10 cellular contexts compared by ENCODE assay signal in genomic region chr17:42310281-42311156, GRCh38. TPM values are rescaled to one million over a fixed set of nuclear protein-coding genes. Genes with fewer than 3 reads are reported as not detected.
DNase-seq lines count a peak whose midpoint lies in the region; FAIRE-seq and TF ChIP-seq lines count a peak whose summit lies in the region.
"Had no signal": no experiment of that assay in that cellular context is flagged by ENCODE, and none has a peak within 500 bp of the region (broad histone marks: within the 10 kb centered on the region; RNA-seq: fewer than 3 reads in every experiment).

No MANE protein-coding gene starts in this region.

- H3K9me3 ChIP-seq in muscle layer of colon (ENCODE audit: low read length) = no peaks in the 10 kb centered on the region
- no peaks in the 10 kb centered on the region for H3K9me3 ChIP-seq in vagina
- no peaks in the 10 kb centered on the region for H3K9me3 ChIP-seq in small intestine (ENCODE audit: control insufficient read depth, low read depth)
- no peaks in the 10 kb centered on the region for H3K9me3 ChIP-seq in MM.1S (replicated peaks; ENCODE audit: insufficient read depth, low read length)
- H3K9me3 ChIP-seq: SJSA1 had no signal

- no peaks in the 10 kb centered on the region for H3K9me2 ChIP-seq in MM.1S (replicated peaks; ENCODE audit: insufficient read depth, low read length)

- no peak overlapping the region for H2AFZ ChIP-seq in MM.1S (ENCODE audit: low read length)

- H3K27me3 ChIP-seq in muscle layer of colon (ENCODE audit: control insufficient read depth in 1 of 2, insufficient read depth in 2 of 2, low read length in 2 of 2) (no peaks in the 10 kb centered on the region), vagina (no peaks in the 10 kb centered on the region), small intestine (ENCODE audit: control insufficient read depth in 2 of 2, insufficient read depth in 2 of 2, low read length in 2 of 2) (no peaks in the 10 kb centered on the region), MM.1S (replicated peaks; ENCODE audit: insufficient read depth, low read length) (no peaks in the 10 kb centered on the region)
- H3K27me3 ChIP-seq: SJSA1 had no signal

- H3K4me3 ChIP-seq in astrocyte of the cerebellum (ENCODE audit: low read depth, low read length) = no peak overlapping the region
- H3K4me3 ChIP-seq in muscle layer of colon (ENCODE audit: low read depth in 1 of 2, low read length in 2 of 2) = peak overlapping the region in 1 of 2 donors; percentile 13
- no peak overlapping the region for H3K4me3 ChIP-seq in vagina
- no peak overlapping the region for H3K4me3 ChIP-seq in small intestine (ENCODE audit: low read depth in 1 of 2, low read length in 2 of 2)
- H3K4me3 ChIP-seq in MM.1S (ENCODE audit: low read length) = no peak overlapping the region
- H3K4me3 ChIP-seq: SJSA1 had no signal

- no peaks in the 10 kb centered on the region for H3K79me2 ChIP-seq in MM.1S (ENCODE audit: low read length)

- H3K27ac ChIP-seq in muscle layer of colon (ENCODE audit: low read depth, low read length) (peak overlapping the region; percentile 92), vagina (peak overlapping the region; percentile 92), small intestine (ENCODE audit: low read depth in 1 of 2, low read length in 1 of 2) (peak overlapping the region in 1 of 2 donors; percentile 22), MM.1S (ENCODE audit: low read length) (no peak overlapping the region)
- H3K27ac ChIP-seq: SJSA1 had no signal

- DNase-seq in stimulated activated CD4-positive, alpha-beta T cell treated with anti-CD3 and anti-CD28 coated beads, Interleukin-15, amount 100 ng/mL, for 24 hours = peak; percentile 54
- no peak for DNase-seq in stimulated activated CD4-positive, alpha-beta T cell treated with anti-CD3 and anti-CD28 coated beads, Interleukin-2, amount 100 ng/mL, for 48 hours
- DNase-seq in astrocyte of the cerebellum (ENCODE audit: low read depth) (no peak), vagina (ENCODE audit: extremely low spot score in 2 of 2) (no peak), small intestine (no peak), NCI-H2227 treated with DMSO at 0.1 percent for 48 hours (lab: John Stamatoyannopoulos, UW) (no peak), MM.1S (no peak)

- peaks cover 30% of the 10 kb centered on the region for H3K4me1 ChIP-seq in muscle layer of colon (ENCODE audit: insufficient read depth, low read length)
- peaks cover 38% of the 10 kb centered on the region for H3K4me1 ChIP-seq in vagina
- H3K4me1 ChIP-seq in small intestine (ENCODE audit: control insufficient read depth in 2 of 2, insufficient read depth in 1 of 2, low read depth in 1 of 2, low read length in 1 of 2) = peaks cover 0 to 10% of the 10 kb centered on the region in 2 donors
- H3K4me1 ChIP-seq in MM.1S (ENCODE audit: low read length) = peaks cover 4% of the 10 kb centered on the region; the same call in 1 of the 2 replicates
- H3K4me1 ChIP-seq: SJSA1 had no signal

- TF ChIP-seq POLR2A in vagina (IDR thresholded peaks at IDR 0.05) = no peak

- WGBS in small intestine, 3 donors = 75 to 89% (median 89%) methylated on average over 20 of the region's 20 CpGs

- FAIRE-seq in small intestine (lab: Jason Lieb, UNC) = no peak
- FAIRE-seq: colon had no signal

- H3K4me2 ChIP-seq in MM.1S (ENCODE audit: low read depth, low read length) = no peak overlapping the region

- H3K9ac ChIP-seq in muscle layer of colon (ENCODE audit: low read length) = peak overlapping the region; percentile 40
- H3K9ac ChIP-seq in MM.1S (ENCODE audit: low read length) = no peak overlapping the region

- H3K36me3 ChIP-seq in muscle layer of colon (ENCODE audit: insufficient read depth, low read length) (peaks cover 61% of the 10 kb centered on the region), vagina (peaks cover 0 to 31% of the 10 kb centered on the region in 2 donors), small intestine (ENCODE audit: control insufficient read depth in 2 of 2, insufficient read depth in 2 of 2, low read length in 2 of 2) (peaks cover 8 to 11% of the 10 kb centered on the region in 2 donors), MM.1S (replicated peaks; ENCODE audit: insufficient read depth, low read length) (no peaks in the 10 kb centered on the region)

- no peaks in the 10 kb centered on the region for H3F3A ChIP-seq in MM.1S (ENCODE audit: insufficient read depth, low read length)

- H4K20me1 ChIP-seq in MM.1S (ENCODE audit: insufficient read depth, low read length) = no peaks in the 10 kb centered on the region

- in situ Hi-C loops in astrocyte of the cerebellum (cut with HindIII; ENCODE audit: low sequenced_read_pairs) = loop anchor here (10.0 kb wide), 1 partner anchor 204 kb away; no protein-coding TSS in a partner anchor

- intact Hi-C loops in vagina (cut with DNase I) = no loop called here

- TF ChIP-seq CTCF in astrocyte of the cerebellum (IDR thresholded peaks at IDR 0.05; ENCODE audit: low read depth, low read length, missing control alignments) (peak; percentile 33), vagina (IDR thresholded peaks at IDR 0.05) (no peak), MM.1S (IDR thresholded peaks at IDR 0.05; ENCODE audit: low read length) (no peak)

RNA-seq across cellular contexts. Expression of gene STAT5A, which starts 22.2 kb away (rescaled TPM):
- 38.3 TPM for total RNA-seq in vagina
- 10 to 100 TPM in 2 of 3 donors, 1 to 10 TPM in 1; 2.7 to 18.3 (median 11.3) TPM for polyA plus RNA-seq in small intestine

RNA-seq across cellular contexts. Expression of gene STAT5B, which starts 34.3 kb away (rescaled TPM):
- 74.6 TPM for total RNA-seq in vagina
- 10 to 100 TPM; 13.4 to 22.0 (median 18.1) TPM for polyA plus RNA-seq in small intestine
